20 cellular contexts compared by ENCODE assay signal in genomic region chr10:79168231-79168630, GRCh38.
DNase-seq lines count a peak whose midpoint lies in the region; ATAC-seq and TF ChIP-seq lines count a peak whose summit lies in the region.
"Had no signal": no experiment of that assay in that cellular context is flagged by ENCODE, and none has a peak within 500 bp of the region (broad histone marks: within the 10 kb centered on the region; RNA-seq: fewer than 3 reads in every experiment).

No MANE protein-coding gene starts in this region.

- POLR2A ChIA-PET in WTC11 (lab: Charles Lee) = no interaction called here

- H3K27me3 Mint-ChIP-seq in WTC11 (ENCODE audit: low read depth) (no peaks in the 10 kb centered on the region), nephron progenitor cell (ENCODE audit: low read depth, poor library complexity) (no peaks in the 10 kb centered on the region)

- H3K9me3 ChIP-seq in left ventricle myocardium inferior (replicated peaks) = no peaks in the 10 kb centered on the region
- H3K9me3 ChIP-seq: HAP-1, SJCRH30 had no signal

- H3K27ac Mint-ChIP-seq in WTC11 (peak overlapping the region; percentile 36; the same call in 1 of the 2 replicates), nephron progenitor cell (peak overlapping the region; percentile 86)

- peaks cover 40% of the 10 kb centered on the region for H3K36me3 ChIP-seq in left ventricle myocardium inferior
- H3K36me3 ChIP-seq: HAP-1 had no signal

- no peaks in the 10 kb centered on the region for H3K36me3 Mint-ChIP-seq in WTC11
- peaks cover 14% of the 10 kb centered on the region for H3K36me3 Mint-ChIP-seq in nephron progenitor cell (ENCODE audit: low read depth)

- DNase-seq in left ventricle myocardium inferior = no peak
- no peak for DNase-seq in left ventricle myocardium superior
- no peak for DNase-seq in WTC11 (ENCODE audit: low spot score)
- DNase-seq in nephron progenitor cell = no peak
- DNase-seq in inferior parietal cortex (ENCODE audit: extremely low spot score) = no peak
- no peak for DNase-seq in NK-92 (lab: John Stamatoyannopoulos, UW; ENCODE audit: unreplicated experiment)
- no peak for DNase-seq in activated effector memory CD4-positive, alpha-beta T cell treated with anti-CD3 and anti-CD28 coated beads, Interleukin-2, amount 50 U/mL, for 16 hours
- DNase-seq: COR-L47; EL; IMR-90; Kasumi-1; NCI-H1105 treated with DMSO at 0.1 percent for 48 hours; NCI-H1694 treated with DMSO at 0.1 percent for 48 hours; NCI-H2107; NCI-H526 treated with DMSO at 0.1 percent for 48 hours; NK-92 treated with Interleukin-12 subunit alpha and Interleukin-12 subunit beta, amount 100 ng/mL, for 24 hours; OCI-M1; SJCRH30 had no signal

- peaks cover 90% of the 10 kb centered on the region for H3K4me1 ChIP-seq in left ventricle myocardium inferior
- H3K4me1 ChIP-seq: HAP-1 had no signal

- H3K4me3 Mint-ChIP-seq in WTC11 = no peak overlapping the region
- H3K4me3 Mint-ChIP-seq in nephron progenitor cell = no peak overlapping the region
- H3K4me3 Mint-ChIP-seq: CD14-positive monocyte had no signal

- no peak for TF ChIP-seq CTCF in left ventricle myocardium inferior (IDR thresholded peaks at IDR 0.05; ENCODE audit: borderline replicate concordance)
- no peak for TF ChIP-seq CTCF in WTC11 (IDR thresholded peaks at IDR 0.05)
- no peak for TF ChIP-seq CTCF in nephron progenitor cell (IDR thresholded peaks at IDR 0.05)

- no peaks in the 10 kb centered on the region for H3K27me3 ChIP-seq in left ventricle myocardium inferior (ENCODE audit: low read depth)
- H3K27me3 ChIP-seq: SJCRH30 had no signal

- no peak overlapping the region for H3K4me3 ChIP-seq in left ventricle myocardium inferior
- H3K4me3 ChIP-seq: HAP-1, SJCRH30 had no signal

- ATAC-seq in left ventricle myocardium superior = no peak
- ATAC-seq in WTC11 = no peak

- CTCF ChIA-PET in WTC11 (lab: Charles Lee) = interaction anchor here (1.4 to 2.2 kb wide), 4 partner anchors 19 to 31 kb away, joined by 3 to 7 read pairs (median 4); no protein-coding TSS in a partner anchor

- H3K27ac ChIP-seq in left ventricle myocardium inferior (replicated peaks) = peak overlapping the region; percentile 88
- H3K27ac ChIP-seq: SJCRH30 had no signal

- H3K4me1 Mint-ChIP-seq in WTC11 (peaks cover 29% of the 10 kb centered on the region), nephron progenitor cell (peaks cover 66% of the 10 kb centered on the region)
- H3K4me1 Mint-ChIP-seq: CD14-positive monocyte had no signal

- H3K9me3 Mint-ChIP-seq in WTC11 = no peaks in the 10 kb centered on the region
- H3K9me3 Mint-ChIP-seq in nephron progenitor cell = no peaks in the 10 kb centered on the region
- H3K9me3 Mint-ChIP-seq: CD14-positive monocyte had no signal

- intact Hi-C loops in left ventricle myocardium inferior (cut with micrococcal nuclease) (no loop called here), left ventricle myocardium superior (cut with micrococcal nuclease) (no loop called here)

TF ChIP-seq in WTC11, 78 proteins besides CTCF, POLR2A, EP300 and RAD21:
- TF ChIP-seq SMAD3 (CRISPR knock-in tag; IDR thresholded peaks at IDR 0.05; ENCODE audit: borderline replicate concordance) (no peak), NFE2L1 (CRISPR knock-in tag; IDR thresholded peaks at IDR 0.05) (no peak), PRRX2 (CRISPR knock-in tag; IDR thresholded peaks at IDR 0.05) (no peak), NR2C2 (CRISPR knock-in tag; IDR thresholded peaks at IDR 0.05) (no peak), PRDM15 (CRISPR knock-in tag; IDR thresholded peaks at IDR 0.05) (no peak), ZNF219 (CRISPR knock-in tag; IDR thresholded peaks at IDR 0.05; ENCODE audit: borderline replicate concordance) (no peak), MAX (CRISPR knock-in tag; IDR thresholded peaks at IDR 0.05) (no peak)
